In the genomic region with DNA sequence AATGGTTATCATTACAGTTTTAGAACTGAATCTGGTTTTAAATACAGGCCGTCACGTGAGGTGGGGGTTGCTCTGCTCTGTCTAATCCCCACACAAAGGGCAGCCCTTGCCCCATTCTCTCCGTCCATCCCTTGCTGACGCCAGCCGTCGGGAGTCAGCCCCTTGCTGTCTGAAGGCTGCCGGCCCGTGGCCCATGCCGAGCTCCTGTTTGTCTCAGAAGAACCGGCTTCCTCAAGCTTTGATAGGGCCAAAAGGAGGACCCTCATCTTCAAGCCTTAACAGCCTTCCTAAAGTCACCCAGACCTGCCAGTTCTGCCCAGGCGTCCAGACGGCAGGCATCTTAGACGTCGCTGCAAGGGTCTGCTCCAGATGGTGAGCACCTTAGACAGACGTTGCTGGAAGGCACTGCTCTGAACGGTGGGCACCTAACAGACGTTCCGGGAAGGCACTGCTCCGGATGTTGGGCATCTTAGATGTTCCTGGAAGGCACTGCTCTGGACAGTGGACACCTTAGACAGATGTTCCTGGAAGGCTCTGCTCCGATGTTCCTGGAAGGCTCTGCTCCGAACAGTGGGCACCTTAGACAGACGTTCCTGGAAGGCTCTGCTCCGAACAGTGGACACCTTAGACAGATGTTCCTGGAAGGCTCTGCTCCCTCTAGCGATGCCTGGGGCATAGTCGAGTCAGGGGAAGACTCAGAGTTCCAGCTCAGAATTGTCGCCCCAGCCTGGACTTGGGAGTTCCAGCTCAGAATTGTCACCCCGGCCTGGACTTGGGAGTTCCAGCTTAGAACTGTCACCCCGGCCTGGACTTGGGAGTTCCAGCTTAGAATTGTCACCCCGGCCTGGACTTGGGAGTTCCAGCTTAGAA, we compare ENCODE assay signal across 25 cellular contexts. TPM values are rescaled to one million over a fixed set of nuclear protein-coding genes. Genes with fewer than 3 reads are reported as not detected.
DNase-seq lines count a peak whose midpoint lies in the region; ATAC-seq and TF ChIP-seq lines count a peak whose summit lies in the region.
"Had no signal": no experiment of that assay in that cellular context is flagged by ENCODE, and none has a peak within 500 bp of the region (broad histone marks: within the 10 kb centered on the region; RNA-seq: fewer than 3 reads in every experiment).

No MANE protein-coding gene starts in this region.

- CTCF ChIA-PET in activated CD8-positive, alpha-beta T cell treated with anti-CD3 and anti-CD28 coated beads, Interleukin-2, amount 10 ng/mL, durations not matched to agents 7 days and 5 days (lab: Charles Lee), result no interaction called here
- CTCF ChIA-PET in activated CD8-positive, alpha-beta T cell treated with anti-CD3 and anti-CD28 coated beads for 36 hours (lab: Charles Lee), result no interaction called here

- no peaks in the 10 kb centered on the region for H3K79me2 ChIP-seq in osteoblast (ENCODE audit: insufficient read depth, low read length)

- no peaks in the 10 kb centered on the region for H3K9me3 ChIP-seq in endodermal cell (ENCODE audit: control insufficient read depth, low read length)
- H3K9me3 ChIP-seq in osteoblast (ENCODE audit: low read depth, low read length), result no peaks in the 10 kb centered on the region
- no peaks in the 10 kb centered on the region for H3K9me3 ChIP-seq in breast epithelium
- H3K9me3 ChIP-seq: Peyer's patch, prostate gland, thoracic aorta, vagina had no signal

- WGBS in endodermal cell (ENCODE audit: insufficient coverage in 1 of 2, insufficient read length in 1 of 2), 2 experiments, result 89 to 90% methylated on average over 25 to 26 of the region's 29 CpGs

- H3K27me3 Mint-ChIP-seq in activated CD8-positive, alpha-beta T cell treated with anti-CD3 and anti-CD28 coated beads, Interleukin-2, amount 10 ng/mL, durations not matched to agents 7 days and 5 days (ENCODE audit: low read depth), result no peaks in the 10 kb centered on the region
- no peaks in the 10 kb centered on the region for H3K27me3 Mint-ChIP-seq in activated CD8-positive, alpha-beta T cell treated with anti-CD3 and anti-CD28 coated beads for 36 hours
- H3K27me3 Mint-ChIP-seq in endodermal cell (ENCODE audit: insufficient read depth), result no peaks in the 10 kb centered on the region
- H3K27me3 Mint-ChIP-seq: activated CD4-positive, alpha-beta memory T cell treated with anti-CD3 and anti-CD28 coated beads for 36 hours; stimulated activated naive CD8-positive, alpha-beta T cell treated with anti-CD3 and anti-CD28 coated beads, Interleukin-15, Interleukin-2, amounts not matched to agents 100 ng/mL and 50 ng/mL, for 24 hours had no signal

- H3K36me3 Mint-ChIP-seq in activated CD8-positive, alpha-beta T cell treated with anti-CD3 and anti-CD28 coated beads, Interleukin-2, amount 10 ng/mL, durations not matched to agents 7 days and 5 days (ENCODE audit: low read depth), result peaks cover 4% of the 10 kb centered on the region
- peaks cover 4% of the 10 kb centered on the region for H3K36me3 Mint-ChIP-seq in activated CD8-positive, alpha-beta T cell treated with anti-CD3 and anti-CD28 coated beads for 36 hours (ENCODE audit: low read depth)
- H3K36me3 Mint-ChIP-seq in endodermal cell (ENCODE audit: low read depth), result peaks cover 14% of the 10 kb centered on the region
- H3K36me3 Mint-ChIP-seq: activated CD4-positive, alpha-beta memory T cell treated with anti-CD3 and anti-CD28 coated beads for 36 hours had no signal

- H3K27me3 ChIP-seq in GM06990 (replicated peaks; ENCODE audit: control insufficient read depth, insufficient read depth, low read length) (no peaks in the 10 kb centered on the region), endodermal cell (ENCODE audit: control insufficient read depth, insufficient read depth, low read length, poor library complexity, severe bottlenecking) (no peaks in the 10 kb centered on the region), osteoblast (ENCODE audit: insufficient read depth, low read length) (no peaks in the 10 kb centered on the region), breast epithelium (no peaks in the 10 kb centered on the region)
- H3K27me3 ChIP-seq: Peyer's patch, vagina had no signal

- H3K36me3 ChIP-seq in GM06990 (ENCODE audit: control insufficient read depth, insufficient read depth, low read length) (peaks cover 1% of the 10 kb centered on the region; the same call in 1 of the 2 replicates), endodermal cell (ENCODE audit: control insufficient read depth, insufficient read depth, low read length) (no peaks in the 10 kb centered on the region), osteoblast (ENCODE audit: insufficient read depth, low read length) (peaks cover 2% of the 10 kb centered on the region), breast epithelium (no peaks in the 10 kb centered on the region)
- H3K36me3 ChIP-seq: prostate gland, thoracic aorta, vagina had no signal

- no peaks in the 10 kb centered on the region for H4K20me1 ChIP-seq in osteoblast (ENCODE audit: insufficient read depth, low read length)

- no peak overlapping the region for H2AFZ ChIP-seq in osteoblast (ENCODE audit: low read length)

- H3K27ac Mint-ChIP-seq in activated CD8-positive, alpha-beta T cell treated with anti-CD3 and anti-CD28 coated beads, Interleukin-2, amount 10 ng/mL, durations not matched to agents 7 days and 5 days, result peak overlapping the region; percentile 21
- H3K27ac Mint-ChIP-seq in activated CD8-positive, alpha-beta T cell treated with anti-CD3 and anti-CD28 coated beads for 36 hours, result no peak overlapping the region
- peak overlapping the region; percentile 35 for H3K27ac Mint-ChIP-seq in endodermal cell
- H3K27ac Mint-ChIP-seq: activated CD4-positive, alpha-beta memory T cell treated with anti-CD3 and anti-CD28 coated beads for 36 hours; activated T-helper 2 cell treated with anti-CD3 and anti-CD28 coated beads, Interferon-gamma antibody, Interleukin-2, Interleukin-4, amounts not matched to agents 10 μg/mL and 5 μg/mL and 100 μg/mL, durations not matched to agents 14 hours and 24 hours and 36 hours; CD8-positive, alpha-beta T cell; stimulated activated naive CD8-positive, alpha-beta T cell treated with anti-CD3 and anti-CD28 coated beads, Interleukin-15, Interleukin-2, amounts not matched to agents 100 ng/mL and 50 ng/mL, for 24 hours had no signal

- no peak overlapping the region for H3K4me3 ChIP-seq in GM06990 (replicated peaks; ENCODE audit: low read depth, low read length)
- H3K4me3 ChIP-seq in endodermal cell (ENCODE audit: low read length), result no peak overlapping the region
- H3K4me3 ChIP-seq in osteoblast (ENCODE audit: insufficient read depth, low read length), result no peak overlapping the region
- no peak overlapping the region for H3K4me3 ChIP-seq in breast epithelium
- H3K4me3 ChIP-seq: K562, Peyer's patch, prostate gland, thoracic aorta, vagina had no signal

- H3K9ac ChIP-seq in endodermal cell (ENCODE audit: extremely low read depth, low read length, poor library complexity, severe bottlenecking), result no peak overlapping the region

- H3K4me3 Mint-ChIP-seq in activated CD8-positive, alpha-beta T cell treated with anti-CD3 and anti-CD28 coated beads, Interleukin-2, amount 10 ng/mL, durations not matched to agents 7 days and 5 days, result no peak overlapping the region
- no peak overlapping the region for H3K4me3 Mint-ChIP-seq in activated CD8-positive, alpha-beta T cell treated with anti-CD3 and anti-CD28 coated beads for 36 hours
- H3K4me3 Mint-ChIP-seq in endodermal cell, result no peak overlapping the region
- H3K4me3 Mint-ChIP-seq: activated CD4-positive, alpha-beta memory T cell treated with anti-CD3 and anti-CD28 coated beads for 36 hours; CD8-positive, alpha-beta T cell; stimulated activated naive CD8-positive, alpha-beta T cell treated with anti-CD3 and anti-CD28 coated beads, Interleukin-15, Interleukin-2, amounts not matched to agents 100 ng/mL and 50 ng/mL, for 24 hours had no signal

- H3K4me2 ChIP-seq in osteoblast (ENCODE audit: insufficient read depth, low read length), result no peak overlapping the region

- POLR2A ChIA-PET in activated CD8-positive, alpha-beta T cell treated with anti-CD3 and anti-CD28 coated beads, Interleukin-2, amount 10 ng/mL, durations not matched to agents 7 days and 5 days (lab: Charles Lee), result interaction anchor here (0.9 kb wide), 1 partner anchor 16 kb away, joined by 4 read pairs; no protein-coding TSS in a partner anchor
- POLR2A ChIA-PET in activated CD8-positive, alpha-beta T cell treated with anti-CD3 and anti-CD28 coated beads for 36 hours (lab: Charles Lee), result interaction anchor here (1.2 kb wide), 2 partner anchors 10 to 1438 kb away, joined by 3 read pairs; no protein-coding TSS in a partner anchor

- no peak for TF ChIP-seq CTCF in activated CD8-positive, alpha-beta T cell treated with anti-CD3 and anti-CD28 coated beads for 36 hours (IDR thresholded peaks at IDR 0.05)
- TF ChIP-seq CTCF in GM06990 (IDR thresholded peaks at IDR 0.05; ENCODE audit: insufficient read depth, low read length, poor library complexity, severe bottlenecking) (no peak), endodermal cell (conservative IDR thresholded peaks at IDR 0.05) (no peak), osteoblast (IDR thresholded peaks at IDR 0.05; ENCODE audit: extremely low read depth, low read depth, low read length) (no peak), breast epithelium (IDR thresholded peaks at IDR 0.05) (no peak)

- no peak for ATAC-seq in activated CD8-positive, alpha-beta T cell treated with anti-CD3 and anti-CD28 coated beads, Interleukin-2, amount 10 ng/mL, durations not matched to agents 7 days and 5 days
- no peak for ATAC-seq in activated CD8-positive, alpha-beta T cell treated with anti-CD3 and anti-CD28 coated beads for 36 hours
- ATAC-seq in GM18909 (IDR thresholded peaks at IDR 0.05; ENCODE audit: poor library complexity, unreplicated experiment) (no peak), GM21526 (IDR thresholded peaks at IDR 0.05; ENCODE audit: low FRiP score, unreplicated experiment) (no peak)
- ATAC-seq: CD8-positive, alpha-beta T cell had no signal

- intact Hi-C loops in activated CD8-positive, alpha-beta T cell treated with anti-CD3 and anti-CD28 coated beads for 36 hours (cut with micrococcal nuclease), result no loop called here
- intact Hi-C loops in breast epithelium (cut with DNase I; ENCODE audit: low total_unique reads), result no loop called here

- TF ChIP-seq POLR2A in breast epithelium (IDR thresholded peaks at IDR 0.05), result no peak

- no peak overlapping the region for H3K27ac ChIP-seq in endodermal cell (ENCODE audit: low read depth, low read length)
- H3K27ac ChIP-seq in osteoblast (ENCODE audit: low read depth, low read length), result no peak overlapping the region
- H3K27ac ChIP-seq in breast epithelium, result no peak overlapping the region
- H3K27ac ChIP-seq: Peyer's patch, prostate gland, thoracic aorta, vagina had no signal

- DNase-seq in activated CD8-positive, alpha-beta T cell treated with anti-CD3 and anti-CD28 coated beads, Interleukin-2, amount 10 ng/mL, durations not matched to agents 7 days and 5 days, result no peak
- no peak for DNase-seq in activated CD8-positive, alpha-beta T cell treated with anti-CD3 and anti-CD28 coated beads for 36 hours
- peak; percentile 6 for DNase-seq in GM06990 (ENCODE audit: extremely low read depth, insufficient read length)
- DNase-seq in endodermal cell, result no peak
- peak; percentile 76 for DNase-seq in osteoblast (ENCODE audit: insufficient read length, low spot score, missing footprints)
- no peak for DNase-seq in breast epithelium (ENCODE audit: low spot score in 2 of 2)
- DNase-seq: activated CD4-positive, alpha-beta memory T cell treated with anti-CD3 and anti-CD28 coated beads for 36 hours; activated CD4-positive, CD25-positive, alpha-beta regulatory T cell treated with anti-CD3 and anti-CD28 coated beads, Interleukin-2, amount 50 U/mL, for 72 hours; CD8-positive, alpha-beta T cell; cerebellar nuclear complex; DMS 273 treated with DMSO at 0.1 percent for 48 hours; HCEC 1CT; mammary epithelial cell; NCI-H1105; NCI-H187 treated with DMSO at 0.1 percent for 48 hours; NCI-H526 treated with DMSO at 0.1 percent for 48 hours; Peyer's patch had no signal

- peaks cover 3% of the 10 kb centered on the region for H3K4me1 Mint-ChIP-seq in activated CD8-positive, alpha-beta T cell treated with anti-CD3 and anti-CD28 coated beads, Interleukin-2, amount 10 ng/mL, durations not matched to agents 7 days and 5 days (ENCODE audit: low read depth)
- no peaks in the 10 kb centered on the region for H3K4me1 Mint-ChIP-seq in activated CD8-positive, alpha-beta T cell treated with anti-CD3 and anti-CD28 coated beads for 36 hours (ENCODE audit: low read depth)
- H3K4me1 Mint-ChIP-seq in endodermal cell, result no peaks in the 10 kb centered on the region

- no peaks in the 10 kb centered on the region for H3K9me3 Mint-ChIP-seq in activated CD8-positive, alpha-beta T cell treated with anti-CD3 and anti-CD28 coated beads, Interleukin-2, amount 10 ng/mL, durations not matched to agents 7 days and 5 days (ENCODE audit: insufficient read depth)
- H3K9me3 Mint-ChIP-seq in activated CD8-positive, alpha-beta T cell treated with anti-CD3 and anti-CD28 coated beads for 36 hours, result no peaks in the 10 kb centered on the region
- no peaks in the 10 kb centered on the region for H3K9me3 Mint-ChIP-seq in endodermal cell
- H3K9me3 Mint-ChIP-seq: activated CD4-positive, alpha-beta memory T cell treated with anti-CD3 and anti-CD28 coated beads for 36 hours; activated T-helper 2 cell treated with anti-CD3 and anti-CD28 coated beads, Interferon-gamma antibody, Interleukin-2, Interleukin-4, amounts not matched to agents 10 μg/mL and 5 μg/mL and 100 μg/mL, durations not matched to agents 14 hours and 24 hours and 36 hours; CD8-positive, alpha-beta T cell; stimulated activated naive CD8-positive, alpha-beta T cell treated with anti-CD3 and anti-CD28 coated beads, Interleukin-15, Interleukin-2, amounts not matched to agents 100 ng/mL and 50 ng/mL, for 24 hours had no signal

- H3K4me1 ChIP-seq in endodermal cell (ENCODE audit: control insufficient read depth, insufficient read depth, low read length) (no peaks in the 10 kb centered on the region), osteoblast (ENCODE audit: insufficient read depth, low read length) (no peaks in the 10 kb centered on the region), breast epithelium (peaks cover 15% of the 10 kb centered on the region in 2 donors)

RNA-seq across cellular contexts. Expression of a gene that starts 35.1 kb away (rescaled TPM):
- total RNA-seq in activated CD8-positive, alpha-beta T cell treated with anti-CD3 and anti-CD28 coated beads, Interleukin-2, amount 10 ng/mL, durations not matched to agents 7 days and 5 days, result 10 to 100 TPM; 32.4 to 35.5 TPM
- 10 to 100 TPM; 13.9 to 16.7 TPM for total RNA-seq in activated CD8-positive, alpha-beta T cell treated with anti-CD3 and anti-CD28 coated beads for 36 hours
- total RNA-seq in endodermal cell (10 to 100 TPM; 28.4 to 32.5 TPM), osteoblast (21.4 and 21.8 TPM in 2 replicates), breast epithelium (10 to 100 TPM; 18.6 to 30.2 (median 27.7) TPM)
- 23.4 TPM for polyA plus RNA-seq in endodermal cell (2013, experiment 1 of 2)
- polyA plus RNA-seq in endodermal cell (2013, experiment 2 of 2), result 20.2 TPM

Comparison
In these comparisons a context has a peak if more than half of its experiments do, and no peak if none do; other contexts are left out.
1. DNase-seq: peak in GM06990 (single experiment) and osteoblast (single experiment); none in activated CD8-positive, alpha-beta T cell treated with anti-CD3 and anti-CD28 coated beads, Interleukin-2, amount 10 ng/mL, durations not matched to agents 7 days and 5 days (single experiment), activated CD8-positive, alpha-beta T cell treated with anti-CD3 and anti-CD28 coated beads for 36 hours (single experiment), endodermal cell (single experiment) and breast epithelium (0 of 2).